In genomic region chr1:106344494-106344893, GRCh38 we compare ENCODE assay signal across 32 cellular contexts.
"Had no signal": no experiment of that assay in that cellular context is flagged by ENCODE, and none has a peak within 500 bp of the region (broad histone marks: within the 10 kb centered on the region; RNA-seq: fewer than 3 reads in every experiment).

No MANE protein-coding gene starts in this region.

- DNase-seq: activated CD4-positive, alpha-beta memory T cell treated with anti-CD3 and anti-CD28 coated beads, Interleukin-2, amount 10 ng/mL, durations not matched to agents 7 days and 5 days; activated CD4-positive, alpha-beta T cell treated with anti-CD3 and anti-CD28 coated beads, Interleukin-2, amount 10 ng/mL, durations not matched to agents 24 days and 14 days; activated CD8-positive, alpha-beta memory T cell treated with anti-CD3 and anti-CD28 coated beads, Interleukin-2, amount 50 U/mL, for 48 hours; activated gamma-delta T cell treated with Interleukin-2 at 50 U/mL for 16 hours; activated naive CD4-positive, alpha-beta T cell treated with anti-CD3 and anti-CD28 coated beads, Interleukin-2, amount 50 U/mL, for 16 hours; activated T-cell treated with anti-CD3 and anti-CD28 coated beads, Interleukin-2, amount 50 U/mL, for 24 hours; amniotic stem cell; brain microvascular endothelial cell; dorsolateral prefrontal cortex; effector memory CD4-positive, alpha-beta T cell; foreskin fibroblast; head of caudate nucleus; hippocampal formation; immature natural killer cell; kidney; left colon; mammary epithelial cell; naive B cell; nephron progenitor cell; occipital lobe; right cardiac atrium; stimulated activated CD4-positive, alpha-beta T cell treated with anti-CD3 and anti-CD28 coated beads, Interleukin-2, amount 100 ng/mL, for 48 hours; stimulated activated naive CD8-positive, alpha-beta T cell treated with anti-CD3 and anti-CD28 coated beads, Interleukin-15, Interleukin-2, amounts not matched to agents 100 U/mL and 50 U/mL, for 24 hours; T-helper 1 cell; testis; transverse colon had no signal

- ATAC-seq: activated CD4-positive, CD25-positive, alpha-beta regulatory T cell treated with anti-CD3 and anti-CD28 coated beads, Interleukin-2, amount 50 U/mL, for 24 hours; activated T-helper 17 cell treated with anti-CD3 and anti-CD28 coated beads, Interleukin-2, amount 50 U/mL, for 72 hours; left colon; right cardiac atrium; stimulated activated naive CD8-positive, alpha-beta T cell treated with anti-CD3 and anti-CD28 coated beads, Interleukin-15, Interleukin-2, amounts not matched to agents 100 U/mL and 50 U/mL, for 24 hours had no signal

- H3K4me3 ChIP-seq: coronary artery, dorsolateral prefrontal cortex, testis, transverse colon had no signal

- H3K36me3 ChIP-seq: brain microvascular endothelial cell, transverse colon had no signal

- H3K9me3 ChIP-seq: testis had no signal

- H3K27ac Mint-ChIP-seq: activated CD4-positive, alpha-beta memory T cell treated with anti-CD3 and anti-CD28 coated beads, Interleukin-2, amount 10 ng/mL, durations not matched to agents 7 days and 5 days; activated CD4-positive, alpha-beta T cell treated with anti-CD3 and anti-CD28 coated beads, Interleukin-2, amount 10 ng/mL, durations not matched to agents 24 days and 14 days; activated T-cell treated with anti-CD3 and anti-CD28 coated beads, Interleukin-2, amount 50 U/mL, for 24 hours; activated T-helper 17 cell treated with anti-CD3 and anti-CD28 coated beads, Interleukin-2, amount 50 U/mL, for 72 hours; immature natural killer cell; mesothelial cell of epicardium; nephron progenitor cell; T-helper 2 cell treated with Interferon-gamma antibody and Interleukin-4, amounts not matched to agents 5 μg/mL and 100 μg/mL, for 36 hours had no signal

- H3K4me1 ChIP-seq: testis, transverse colon had no signal

- H3K36me3 Mint-ChIP-seq: mesothelial cell of epicardium, naive B cell had no signal

- H3K27me3 ChIP-seq: brain microvascular endothelial cell, dorsolateral prefrontal cortex, testis, transverse colon had no signal

- H3K4me3 Mint-ChIP-seq: activated CD4-positive, alpha-beta memory T cell treated with anti-CD3 and anti-CD28 coated beads, Interleukin-2, amount 10 ng/mL, durations not matched to agents 7 days and 5 days; activated CD4-positive, alpha-beta T cell treated with anti-CD3 and anti-CD28 coated beads, Interleukin-2, amount 10 ng/mL, durations not matched to agents 24 days and 14 days; activated T-cell treated with anti-CD3 and anti-CD28 coated beads, Interleukin-2, amount 50 U/mL, for 24 hours; activated T-helper 17 cell treated with anti-CD3 and anti-CD28 coated beads, Interleukin-2, amount 50 U/mL, for 72 hours; immature natural killer cell; mesothelial cell of epicardium; naive B cell; nephron progenitor cell; T-helper 2 cell treated with Interferon-gamma antibody and Interleukin-4, amounts not matched to agents 5 μg/mL and 100 μg/mL, for 36 hours had no signal

- H3K4me1 Mint-ChIP-seq: activated CD4-positive, alpha-beta memory T cell treated with anti-CD3 and anti-CD28 coated beads, Interleukin-2, amount 10 ng/mL, durations not matched to agents 7 days and 5 days; activated CD4-positive, alpha-beta T cell treated with anti-CD3 and anti-CD28 coated beads, Interleukin-2, amount 10 ng/mL, durations not matched to agents 24 days and 14 days; activated T-helper 17 cell treated with anti-CD3 and anti-CD28 coated beads, Interleukin-2, amount 50 U/mL, for 72 hours; immature natural killer cell; mesothelial cell of epicardium; naive B cell; nephron progenitor cell had no signal

- H3K27me3 Mint-ChIP-seq: activated CD4-positive, alpha-beta memory T cell treated with anti-CD3 and anti-CD28 coated beads, Interleukin-2, amount 10 ng/mL, durations not matched to agents 7 days and 5 days; activated CD4-positive, alpha-beta T cell treated with anti-CD3 and anti-CD28 coated beads, Interleukin-2, amount 10 ng/mL, durations not matched to agents 24 days and 14 days; activated T-cell treated with anti-CD3 and anti-CD28 coated beads, Interleukin-2, amount 50 U/mL, for 24 hours; activated T-helper 17 cell treated with anti-CD3 and anti-CD28 coated beads, Interleukin-2, amount 50 U/mL, for 72 hours; naive B cell had no signal

- H3K27ac ChIP-seq: brain microvascular endothelial cell, coronary artery, dorsolateral prefrontal cortex, testis, transverse colon, VCaP had no signal
